Comparison of ENCODE assay signal across 1 cellular context in genomic region chr9:14156046-14156445, GRCh38.
TF ChIP-seq lines count a peak whose summit lies in the region.

No MANE protein-coding gene starts in this region.

TF ChIP-seq in GM23338, 12 proteins besides CTCF, POLR2A, EP300 and RAD21 (continued from another document):
- TF ChIP-seq REST (IDR thresholded peaks at IDR 0.05; ENCODE audit: unreplicated experiment) (no peak), NANOG (IDR thresholded peaks at IDR 0.05; ENCODE audit: borderline replicate concordance) (no peak), ZNF331 (CRISPR knock-in tag; IDR thresholded peaks at IDR 0.05; ENCODE audit: low read depth) (no peak), EZH2 (IDR thresholded peaks at IDR 0.05; ENCODE audit: low read depth, unreplicated experiment) (no peak), STAT1 (IDR thresholded peaks at IDR 0.05; ENCODE audit: unreplicated experiment) (no peak), ZNF114 (CRISPR knock-in tag; IDR thresholded peaks at IDR 0.05) (no peak)
